In genomic region chr1:177631770-177632169, GRCh38 we compare ENCODE assay signal across 30 cellular contexts.
"Had no signal": no experiment of that assay in that cellular context is flagged by ENCODE, and none has a peak within 500 bp of the region (broad histone marks: within the 10 kb centered on the region; RNA-seq: fewer than 3 reads in every experiment).

No MANE protein-coding gene starts in this region.

- ATAC-seq: activated CD4-positive, CD25-positive, alpha-beta regulatory T cell treated with anti-CD3 and anti-CD28 coated beads, Interleukin-2, amount 50 U/mL, for 24 hours; body of pancreas; heart left ventricle; lower lobe of right lung; natural killer cell; sciatic nerve; stimulated activated naive CD8-positive, alpha-beta T cell treated with anti-CD3 and anti-CD28 coated beads, Interleukin-15, amount 100 ng/mL, for 72 hours had no signal

- H3K4me3 ChIP-seq: adrenal gland, body of pancreas, cardiac muscle cell, colonic mucosa, heart left ventricle, lower lobe of right lung, skin epidermis, upper lobe of left lung, vagina had no signal

- DNase-seq: activated CD4-positive, alpha-beta T cell treated with anti-CD3 and anti-CD28 coated beads for 48 hours; activated CD4-positive, alpha-beta T cell treated with anti-CD3 and anti-CD28 coated beads, Interleukin-2, amount 50 U/mL, for 48 hours; activated CD8-positive, alpha-beta memory T cell treated with anti-CD3 and anti-CD28 coated beads for 24 hours; activated effector memory CD4-positive, alpha-beta T cell treated with Interleukin-2 at 50 U/mL for 16 hours; activated naive CD4-positive, alpha-beta T cell treated with Interleukin-2 at 50 U/mL for 16 hours; activated naive CD8-positive, alpha-beta T cell treated with anti-CD3 and anti-CD28 coated beads for 36 hours; adrenal gland; aorta; body of pancreas; cerebellar nuclear complex; colonic mucosa; effector CD8-positive, alpha-beta T cell; heart left ventricle; hypothalamus; lower lobe of right lung; mesendoderm; natural killer cell; stimulated activated CD4-positive, alpha-beta T cell treated with anti-CD3 and anti-CD28 coated beads, Interleukin-12 subunit alpha, Interleukin-12 subunit beta, amount 100 ng/mL, for 4 hours; stimulated activated CD4-positive, alpha-beta T cell treated with anti-CD3 and anti-CD28 coated beads, Interleukin-4, amount 100 ng/mL, for 1 hour; stimulated activated naive CD8-positive, alpha-beta T cell treated with anti-CD3 and anti-CD28 coated beads, Interleukin-15, amount 100 ng/mL, for 72 hours; substantia nigra; T-helper 9 cell; upper lobe of left lung; WERI-Rb-1 had no signal

- H3K36me3 ChIP-seq: adrenal gland, cardiac muscle cell, colonic mucosa, heart left ventricle, lower lobe of right lung, upper lobe of left lung, vagina, WERI-Rb-1 had no signal

- H3K4me1 ChIP-seq: adrenal gland, body of pancreas, colonic mucosa, heart left ventricle, lower lobe of right lung, upper lobe of left lung, vagina had no signal

- H3K27me3 ChIP-seq: adrenal gland, body of pancreas, cardiac muscle cell, colonic mucosa, heart left ventricle, upper lobe of left lung, vagina had no signal

- H3K9me3 ChIP-seq: adrenal gland, body of pancreas, colonic mucosa, heart left ventricle, lower lobe of right lung, upper lobe of left lung, vagina had no signal

- FAIRE-seq: TTC549 had no signal

- H3K27ac ChIP-seq: adrenal gland, body of pancreas, cardiac muscle cell, colonic mucosa, heart left ventricle, lower lobe of right lung, skin epidermis, upper lobe of left lung, vagina, WERI-Rb-1 had no signal
